ENCODE assay signal across 44 cellular contexts in the genomic region with DNA sequence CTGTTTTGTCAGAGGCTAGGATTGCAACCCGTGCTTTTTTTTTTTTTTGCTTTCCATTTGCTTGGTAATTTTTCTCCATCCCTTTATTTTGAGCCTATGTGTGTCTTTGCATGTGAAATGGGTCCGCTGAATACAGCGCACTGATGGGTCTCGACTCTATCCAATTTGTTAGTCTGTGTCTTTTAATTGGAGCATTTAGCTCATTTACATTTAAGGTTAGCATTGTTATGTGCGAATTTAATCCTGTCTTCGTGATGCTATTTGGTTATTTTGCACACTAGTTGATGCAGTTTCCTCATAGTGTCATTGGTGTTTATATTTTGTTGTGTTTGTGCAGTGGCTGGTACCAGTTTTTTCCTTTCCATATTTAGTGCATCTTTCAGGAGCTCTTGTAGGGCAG. TPM values are rescaled to one million over a fixed set of nuclear protein-coding genes. Genes with fewer than 3 reads are reported as not detected.
"Had no signal": no experiment of that assay in that cellular context is flagged by ENCODE, and none has a peak within 500 bp of the region (broad histone marks: within the 10 kb centered on the region; RNA-seq: fewer than 3 reads in every experiment).

No MANE protein-coding gene starts in this region.

- H3K27me3 Mint-ChIP-seq: activated naive CD4-positive, alpha-beta T cell treated with anti-CD3 and anti-CD28 coated beads, Interleukin-2, amount 10 ng/mL, durations not matched to agents 7 days and 5 days; activated naive CD4-positive, alpha-beta T cell treated with anti-CD3 and anti-CD28 coated beads, Interleukin-2, amount 50 U/mL, for 24 hours; activated naive CD8-positive, alpha-beta T cell; activated naive CD8-positive, alpha-beta T cell treated with anti-CD3 and anti-CD28 coated beads for 36 hours; activated naive CD8-positive, alpha-beta T cell treated with anti-CD3 and anti-CD28 coated beads, Interleukin-2, amount 10 ng/mL, durations not matched to agents 7 days and 5 days; activated naive CD8-positive, alpha-beta T cell treated with anti-CD3 and anti-CD28 coated beads, Interleukin-2, amount 50 U/mL, for 24 hours; activated T-cell treated with anti-CD3 and anti-CD28 coated beads, Interleukin-2, amount 50 U/mL, for 24 hours; activated T-helper 17 cell treated with anti-CD3 and anti-CD28 coated beads, Interleukin-2, amount 50 U/mL, for 72 hours; brain; central memory CD8-positive, alpha-beta T cell had no signal

- H3K36me3 Mint-ChIP-seq: activated naive CD4-positive, alpha-beta T cell treated with anti-CD3 and anti-CD28 coated beads, Interleukin-2, amount 10 ng/mL, durations not matched to agents 7 days and 5 days; activated naive CD4-positive, alpha-beta T cell treated with anti-CD3 and anti-CD28 coated beads, Interleukin-2, amount 50 U/mL, for 24 hours; activated naive CD8-positive, alpha-beta T cell; activated naive CD8-positive, alpha-beta T cell treated with anti-CD3 and anti-CD28 coated beads for 36 hours; activated naive CD8-positive, alpha-beta T cell treated with anti-CD3 and anti-CD28 coated beads, Interleukin-2, amount 10 ng/mL, durations not matched to agents 7 days and 5 days had no signal

- H3K27me3 ChIP-seq: adrenal gland, ascending aorta, body of pancreas, brain microvascular endothelial cell, breast epithelium, cardiac muscle cell had no signal

- H3K4me1 ChIP-seq: adrenal gland, ascending aorta, body of pancreas, breast epithelium had no signal

- ATAC-seq: activated naive CD4-positive, alpha-beta T cell treated with anti-CD3 and anti-CD28 coated beads, Interleukin-2, amount 50 U/mL, for 72 hours; activated naive CD8-positive, alpha-beta T cell treated with anti-CD3 and anti-CD28 coated beads, Interleukin-2, amount 50 U/mL, for 24 hours; activated T-cell treated with anti-CD3 and anti-CD28 coated beads, Interleukin-2, amount 50 U/mL, for 4 hours; activated T-cell treated with anti-CD3 and anti-CD28 coated beads, Interleukin-2, amount 50 U/mL, for 72 hours; activated T-helper 17 cell treated with anti-CD3 and anti-CD28 coated beads, Interleukin-2, amount 50 U/mL, for 72 hours; body of pancreas had no signal

- H3K36me3 ChIP-seq: adrenal gland, ascending aorta, brain microvascular endothelial cell, breast epithelium, cardiac muscle cell had no signal

- H3K27ac ChIP-seq: adrenal gland, ascending aorta, body of pancreas, brain microvascular endothelial cell, breast epithelium, cardiac muscle cell had no signal

- H3K9me3 ChIP-seq: adrenal gland, ascending aorta, body of pancreas had no signal

- FAIRE-seq: astrocyte, bronchial epithelial cell had no signal

- H3K4me3 Mint-ChIP-seq: activated naive CD4-positive, alpha-beta T cell treated with anti-CD3 and anti-CD28 coated beads for 36 hours; activated naive CD4-positive, alpha-beta T cell treated with anti-CD3 and anti-CD28 coated beads, Interleukin-2, amount 10 ng/mL, durations not matched to agents 7 days and 5 days; activated naive CD4-positive, alpha-beta T cell treated with anti-CD3 and anti-CD28 coated beads, Interleukin-2, amount 50 U/mL, for 24 hours; activated naive CD8-positive, alpha-beta T cell; activated naive CD8-positive, alpha-beta T cell treated with anti-CD3 and anti-CD28 coated beads for 36 hours; activated naive CD8-positive, alpha-beta T cell treated with anti-CD3 and anti-CD28 coated beads, Interleukin-2, amount 10 ng/mL, durations not matched to agents 7 days and 5 days; activated naive CD8-positive, alpha-beta T cell treated with anti-CD3 and anti-CD28 coated beads, Interleukin-2, amount 50 U/mL, for 24 hours; activated T-cell treated with anti-CD3 and anti-CD28 coated beads, Interleukin-2, amount 50 U/mL, for 24 hours; activated T-cell treated with anti-CD3 and anti-CD28 coated beads, Interleukin-2, amount 50 U/mL, for 4 hours; activated T-cell treated with anti-CD3 and anti-CD28 coated beads, Interleukin-2, amount 50 U/mL, for 72 hours; activated T-helper 1 cell treated with anti-CD3 and anti-CD28 coated beads, Interleukin-12 subunit alpha, Interleukin-12 subunit beta, Interleukin-2, Interleukin-4 antibody, amounts not matched to agents 30 ng/mL and 10 ng/mL and 1 ng/mL, durations not matched to agents 14 hours and 24 hours and 36 hours; activated T-helper 17 cell treated with anti-CD3 and anti-CD28 coated beads, Interleukin-2, amount 50 U/mL, for 72 hours; brain; central memory CD8-positive, alpha-beta T cell had no signal

- H3K27ac Mint-ChIP-seq: activated naive CD4-positive, alpha-beta T cell treated with anti-CD3 and anti-CD28 coated beads for 36 hours; activated naive CD4-positive, alpha-beta T cell treated with anti-CD3 and anti-CD28 coated beads, Interleukin-2, amount 10 ng/mL, durations not matched to agents 7 days and 5 days; activated naive CD4-positive, alpha-beta T cell treated with anti-CD3 and anti-CD28 coated beads, Interleukin-2, amount 50 U/mL, for 24 hours; activated naive CD4-positive, alpha-beta T cell treated with anti-CD3 and anti-CD28 coated beads, Interleukin-2, amount 50 U/mL, for 72 hours; activated naive CD8-positive, alpha-beta T cell; activated naive CD8-positive, alpha-beta T cell treated with anti-CD3 and anti-CD28 coated beads for 36 hours; activated naive CD8-positive, alpha-beta T cell treated with anti-CD3 and anti-CD28 coated beads, Interleukin-2, amount 10 ng/mL, durations not matched to agents 7 days and 5 days; activated naive CD8-positive, alpha-beta T cell treated with anti-CD3 and anti-CD28 coated beads, Interleukin-2, amount 50 U/mL, for 24 hours; activated T-cell treated with anti-CD3 and anti-CD28 coated beads, Interleukin-2, amount 50 U/mL, for 24 hours; activated T-cell treated with anti-CD3 and anti-CD28 coated beads, Interleukin-2, amount 50 U/mL, for 72 hours; activated T-helper 1 cell treated with anti-CD3 and anti-CD28 coated beads, Interleukin-12 subunit alpha, Interleukin-12 subunit beta, Interleukin-2, Interleukin-4 antibody, amounts not matched to agents 30 ng/mL and 10 ng/mL and 1 ng/mL, durations not matched to agents 14 hours and 24 hours and 36 hours; activated T-helper 17 cell treated with anti-CD3 and anti-CD28 coated beads, Interleukin-2, amount 50 U/mL, for 72 hours; activated T-helper 2 cell treated with anti-CD3 and anti-CD28 coated beads, Interferon-gamma antibody, Interleukin-2, Interleukin-4, amounts not matched to agents 10 μg/mL and 5 μg/mL and 100 μg/mL, durations not matched to agents 14 hours and 24 hours and 36 hours; brain had no signal

- H3K4me1 Mint-ChIP-seq: activated naive CD4-positive, alpha-beta T cell treated with anti-CD3 and anti-CD28 coated beads, Interleukin-2, amount 10 ng/mL, durations not matched to agents 7 days and 5 days; activated naive CD4-positive, alpha-beta T cell treated with anti-CD3 and anti-CD28 coated beads, Interleukin-2, amount 50 U/mL, for 24 hours; activated naive CD8-positive, alpha-beta T cell treated with anti-CD3 and anti-CD28 coated beads for 36 hours; activated naive CD8-positive, alpha-beta T cell treated with anti-CD3 and anti-CD28 coated beads, Interleukin-2, amount 10 ng/mL, durations not matched to agents 7 days and 5 days; activated naive CD8-positive, alpha-beta T cell treated with anti-CD3 and anti-CD28 coated beads, Interleukin-2, amount 50 U/mL, for 24 hours; activated T-helper 17 cell treated with anti-CD3 and anti-CD28 coated beads, Interleukin-2, amount 50 U/mL, for 72 hours; brain; central memory CD8-positive, alpha-beta T cell had no signal

- DNase-seq: activated effector memory CD4-positive, alpha-beta T cell treated with anti-CD3 and anti-CD28 coated beads, Interleukin-2, amount 50 U/mL, for 16 hours; activated effector memory CD4-positive, alpha-beta T cell treated with Interleukin-2 at 50 U/mL for 16 hours; activated gamma-delta T cell; activated gamma-delta T cell treated with Interleukin-2 at 50 U/mL for 16 hours; activated naive CD4-positive, alpha-beta T cell; activated naive CD4-positive, alpha-beta T cell treated with anti-CD3 and anti-CD28 coated beads for 36 hours; activated naive CD4-positive, alpha-beta T cell treated with anti-CD3 and anti-CD28 coated beads, Interleukin-2, amount 10 ng/mL, durations not matched to agents 7 days and 5 days; activated naive CD4-positive, alpha-beta T cell treated with anti-CD3 and anti-CD28 coated beads, Interleukin-2, amount 50 U/mL, for 16 hours; activated naive CD4-positive, alpha-beta T cell treated with Interleukin-2 at 50 U/mL for 16 hours; activated naive CD8-positive, alpha-beta T cell treated with anti-CD3 and anti-CD28 coated beads for 36 hours; activated naive CD8-positive, alpha-beta T cell treated with anti-CD3 and anti-CD28 coated beads, Interleukin-2, amount 10 ng/mL, durations not matched to agents 7 days and 5 days; activated naive CD8-positive, alpha-beta T cell treated with anti-CD3 and anti-CD28 coated beads, Interleukin-2, amount 50 U/mL, for 24 hours; activated T-cell treated with anti-CD3 and anti-CD28 coated beads for 4 hours; activated T-cell treated with anti-CD3 and anti-CD28 coated beads, Interleukin-2, amount 50 U/mL, for 1 hour; activated T-cell treated with anti-CD3 and anti-CD28 coated beads, Interleukin-2, amount 50 U/mL, for 24 hours; activated T-cell treated with anti-CD3 and anti-CD28 coated beads, Interleukin-2, amount 50 U/mL, for 4 hours; activated T-cell treated with anti-CD3 and anti-CD28 coated beads, Interleukin-2, amount 50 U/mL, for 48 hours; activated T-cell treated with anti-CD3 and anti-CD28 coated beads, Interleukin-2, amount 50 U/mL, for 72 hours; adrenal gland; amniotic stem cell; amygdala; anterior cingulate cortex; aorta; body of pancreas; brain microvascular endothelial cell; caudate nucleus; central memory CD4-positive, alpha-beta T cell; cerebellar nuclear complex had no signal

- H3K4me3 ChIP-seq: adrenal gland, ascending aorta, body of pancreas, breast epithelium, cardiac muscle cell had no signal

RNA-seq across cellular contexts. Expression of a gene that starts 36.2 kb away (rescaled TPM):
- total RNA-seq: activated naive CD4-positive, alpha-beta T cell treated with anti-CD3 and anti-CD28 coated beads for 36 hours; activated naive CD4-positive, alpha-beta T cell treated with anti-CD3 and anti-CD28 coated beads, Interleukin-2, amount 50 U/mL, for 72 hours; activated naive CD8-positive, alpha-beta T cell treated with anti-CD3 and anti-CD28 coated beads for 36 hours; activated naive CD8-positive, alpha-beta T cell treated with anti-CD3 and anti-CD28 coated beads, Interleukin-2, amount 10 ng/mL, durations not matched to agents 7 days and 5 days; activated T-cell treated with anti-CD3 and anti-CD28 coated beads, Interleukin-2, amount 50 U/mL, for 4 hours; activated T-cell treated with anti-CD3 and anti-CD28 coated beads, Interleukin-2, amount 50 U/mL, for 72 hours; activated T-helper 1 cell treated with anti-CD3 and anti-CD28 coated beads, Interleukin-12 subunit alpha, Interleukin-12 subunit beta, Interleukin-2, Interleukin-4 antibody, amounts not matched to agents 30 ng/mL and 10 ng/mL and 1 ng/mL, durations not matched to agents 14 hours and 24 hours and 36 hours; activated T-helper 17 cell treated with anti-CD3 and anti-CD28 coated beads, Interleukin-2, amount 50 U/mL, for 72 hours; activated T-helper 2 cell treated with anti-CD3 and anti-CD28 coated beads, Interferon-gamma antibody, Interleukin-2, Interleukin-4, amounts not matched to agents 10 μg/mL and 5 μg/mL and 100 μg/mL, durations not matched to agents 14 hours and 24 hours and 36 hours; adrenal gland; aorta; ascending aorta; astrocyte; body of pancreas; breast epithelium; bronchial epithelial cell; cardiac muscle cell; cardiac septum; cerebellum had no signal
- polyA plus RNA-seq: adipose tissue, adrenal gland, aorta, cardiac muscle cell had no signal

RNA-seq across cellular contexts. Expression of a gene that starts 56.4 kb away (rescaled TPM):
- total RNA-seq: activated naive CD4-positive, alpha-beta T cell treated with anti-CD3 and anti-CD28 coated beads for 36 hours; activated naive CD4-positive, alpha-beta T cell treated with anti-CD3 and anti-CD28 coated beads, Interleukin-2, amount 50 U/mL, for 72 hours; activated naive CD8-positive, alpha-beta T cell treated with anti-CD3 and anti-CD28 coated beads for 36 hours; activated naive CD8-positive, alpha-beta T cell treated with anti-CD3 and anti-CD28 coated beads, Interleukin-2, amount 10 ng/mL, durations not matched to agents 7 days and 5 days; activated T-cell treated with anti-CD3 and anti-CD28 coated beads, Interleukin-2, amount 50 U/mL, for 4 hours; activated T-cell treated with anti-CD3 and anti-CD28 coated beads, Interleukin-2, amount 50 U/mL, for 72 hours; activated T-helper 1 cell treated with anti-CD3 and anti-CD28 coated beads, Interleukin-12 subunit alpha, Interleukin-12 subunit beta, Interleukin-2, Interleukin-4 antibody, amounts not matched to agents 30 ng/mL and 10 ng/mL and 1 ng/mL, durations not matched to agents 14 hours and 24 hours and 36 hours; activated T-helper 17 cell treated with anti-CD3 and anti-CD28 coated beads, Interleukin-2, amount 50 U/mL, for 72 hours; activated T-helper 2 cell treated with anti-CD3 and anti-CD28 coated beads, Interferon-gamma antibody, Interleukin-2, Interleukin-4, amounts not matched to agents 10 μg/mL and 5 μg/mL and 100 μg/mL, durations not matched to agents 14 hours and 24 hours and 36 hours; adrenal gland; aorta; ascending aorta; astrocyte; body of pancreas; breast epithelium; bronchial epithelial cell; cardiac muscle cell; cardiac septum; cerebellum had no signal
- polyA plus RNA-seq: adipose tissue, adrenal gland, aorta, cardiac muscle cell had no signal

RNA-seq across cellular contexts. Expression of a gene that starts 59.8 kb away (rescaled TPM):
- total RNA-seq: activated naive CD4-positive, alpha-beta T cell treated with anti-CD3 and anti-CD28 coated beads for 36 hours; activated naive CD4-positive, alpha-beta T cell treated with anti-CD3 and anti-CD28 coated beads, Interleukin-2, amount 50 U/mL, for 72 hours; activated naive CD8-positive, alpha-beta T cell treated with anti-CD3 and anti-CD28 coated beads for 36 hours; activated naive CD8-positive, alpha-beta T cell treated with anti-CD3 and anti-CD28 coated beads, Interleukin-2, amount 10 ng/mL, durations not matched to agents 7 days and 5 days; activated T-cell treated with anti-CD3 and anti-CD28 coated beads, Interleukin-2, amount 50 U/mL, for 4 hours; activated T-cell treated with anti-CD3 and anti-CD28 coated beads, Interleukin-2, amount 50 U/mL, for 72 hours; activated T-helper 1 cell treated with anti-CD3 and anti-CD28 coated beads, Interleukin-12 subunit alpha, Interleukin-12 subunit beta, Interleukin-2, Interleukin-4 antibody, amounts not matched to agents 30 ng/mL and 10 ng/mL and 1 ng/mL, durations not matched to agents 14 hours and 24 hours and 36 hours; activated T-helper 17 cell treated with anti-CD3 and anti-CD28 coated beads, Interleukin-2, amount 50 U/mL, for 72 hours; activated T-helper 2 cell treated with anti-CD3 and anti-CD28 coated beads, Interferon-gamma antibody, Interleukin-2, Interleukin-4, amounts not matched to agents 10 μg/mL and 5 μg/mL and 100 μg/mL, durations not matched to agents 14 hours and 24 hours and 36 hours; adrenal gland; aorta; ascending aorta; astrocyte; body of pancreas; breast epithelium; bronchial epithelial cell; cardiac muscle cell; cardiac septum; cerebellum had no signal
- polyA plus RNA-seq: adipose tissue, adrenal gland, aorta, cardiac muscle cell had no signal
